Comparison of ENCODE assay signal across 18 cellular contexts in the genomic region with DNA sequence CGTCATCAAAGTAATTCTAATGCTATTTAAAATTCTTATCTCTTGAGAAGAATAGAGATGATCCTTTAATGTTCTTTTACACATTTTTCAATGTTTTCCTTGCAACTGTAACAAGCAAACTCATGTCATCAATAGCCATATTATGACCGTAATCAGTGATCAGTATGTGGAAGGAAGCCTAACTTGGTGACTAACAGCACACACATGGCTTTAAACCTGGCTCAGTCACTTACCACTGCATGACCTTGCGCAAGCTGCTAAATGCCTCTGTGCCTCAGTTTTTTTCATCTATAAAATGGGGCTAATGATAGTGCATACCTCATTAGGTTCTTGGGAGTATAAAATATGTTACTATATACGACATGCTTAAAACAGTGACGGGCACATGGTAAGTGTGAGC.
"Had no signal": no experiment of that assay in that cellular context is flagged by ENCODE, and none has a peak within 500 bp of the region (broad histone marks: within the 10 kb centered on the region; RNA-seq: fewer than 3 reads in every experiment).

No MANE protein-coding gene starts in this region.

- H3K4me3 ChIP-seq: esophagus muscularis mucosa, hepatocyte, mucosa of descending colon, neural progenitor cell, thoracic aorta, upper lobe of right lung had no signal

- H3K27me3 ChIP-seq: esophagus muscularis mucosa, hepatocyte, neural progenitor cell, upper lobe of right lung had no signal

- H3K9ac ChIP-seq: neural progenitor cell had no signal

- H3K27ac Mint-ChIP-seq: activated naive CD4-positive, alpha-beta T cell treated with anti-CD3 and anti-CD28 coated beads, Interleukin-2, amount 10 ng/mL, durations not matched to agents 7 days and 5 days; dendritic cell treated with granulocyte-macrophage colony-stimulating factor and Interleukin-4, amounts not matched to agents 40 ng/mL and 50 ng/mL, for 4 days; neural progenitor cell; progenitor cell of endocrine pancreas had no signal

- H3K27ac ChIP-seq: esophagus muscularis mucosa, hepatocyte, neural progenitor cell, thoracic aorta, upper lobe of right lung had no signal

- DNase-seq: activated CD8-positive, alpha-beta T cell treated with anti-CD3 and anti-CD28 coated beads for 36 hours; activated effector memory CD4-positive, alpha-beta T cell treated with Interleukin-2 at 50 U/mL for 16 hours; activated naive CD4-positive, alpha-beta T cell treated with anti-CD3 and anti-CD28 coated beads, Interleukin-2, amount 10 ng/mL, durations not matched to agents 7 days and 5 days; activated T-cell treated with anti-CD3 and anti-CD28 coated beads, Interleukin-2, amount 50 U/mL, for 4 hours; effector CD8-positive, alpha-beta T cell; mesenchymal stem cell; mucosa of descending colon; naive B cell; T-helper 1 cell; T1000; upper lobe of right lung had no signal

- ATAC-seq: activated CD8-positive, alpha-beta T cell treated with anti-CD3 and anti-CD28 coated beads for 36 hours; activated T-cell treated with anti-CD3 and anti-CD28 coated beads, Interleukin-2, amount 50 U/mL, for 4 hours; mucosa of descending colon; SK-N-SH treated with all-trans-retinoic acid at 6 μM for 48 hours; upper lobe of right lung had no signal

- H3K36me3 ChIP-seq: esophagus muscularis mucosa, neural progenitor cell, thoracic aorta, upper lobe of right lung had no signal

- H3K27me3 Mint-ChIP-seq: activated CD8-positive, alpha-beta T cell treated with anti-CD3 and anti-CD28 coated beads for 36 hours; activated naive CD4-positive, alpha-beta T cell treated with anti-CD3 and anti-CD28 coated beads, Interleukin-2, amount 10 ng/mL, durations not matched to agents 7 days and 5 days; dendritic cell treated with granulocyte-macrophage colony-stimulating factor and Interleukin-4, amounts not matched to agents 40 ng/mL and 50 ng/mL, for 4 days; naive B cell; progenitor cell of endocrine pancreas had no signal

- H3K4me1 ChIP-seq: esophagus muscularis mucosa, neural progenitor cell, upper lobe of right lung had no signal

- H3K9me3 Mint-ChIP-seq: activated CD8-positive, alpha-beta T cell treated with anti-CD3 and anti-CD28 coated beads for 36 hours; activated naive CD4-positive, alpha-beta T cell treated with anti-CD3 and anti-CD28 coated beads, Interleukin-2, amount 10 ng/mL, durations not matched to agents 7 days and 5 days; activated T-cell treated with anti-CD3 and anti-CD28 coated beads, Interleukin-2, amount 50 U/mL, for 4 hours; naive B cell had no signal

- H3K9me3 ChIP-seq: esophagus muscularis mucosa, mucosa of descending colon, thoracic aorta, upper lobe of right lung had no signal

- H3K4me3 Mint-ChIP-seq: activated CD8-positive, alpha-beta T cell treated with anti-CD3 and anti-CD28 coated beads for 36 hours; activated naive CD4-positive, alpha-beta T cell treated with anti-CD3 and anti-CD28 coated beads, Interleukin-2, amount 10 ng/mL, durations not matched to agents 7 days and 5 days; activated T-cell treated with anti-CD3 and anti-CD28 coated beads, Interleukin-2, amount 50 U/mL, for 4 hours; dendritic cell treated with granulocyte-macrophage colony-stimulating factor and Interleukin-4, amounts not matched to agents 40 ng/mL and 50 ng/mL, for 4 days; naive B cell; neural progenitor cell had no signal

- H3K79me2 ChIP-seq: hepatocyte had no signal

- H2AFZ ChIP-seq: hepatocyte, neural progenitor cell had no signal

- H3K4me2 ChIP-seq: hepatocyte, neural progenitor cell had no signal
